ENCODE assay signal across 21 cellular contexts in genomic region chr13:45949161-45949560, GRCh38.
"Had no signal": no experiment of that assay in that cellular context is flagged by ENCODE, and none has a peak within 500 bp of the region (broad histone marks: within the 10 kb centered on the region; RNA-seq: fewer than 3 reads in every experiment).

No MANE protein-coding gene starts in this region.

- FAIRE-seq: pancreas had no signal

- H3K9ac ChIP-seq: neural progenitor cell had no signal

- H3K4me3 ChIP-seq: heart right ventricle, mucosa of descending colon, neural progenitor cell, pancreas, sigmoid colon, thyroid gland had no signal

- H3K27ac Mint-ChIP-seq: activated CD4-positive, alpha-beta memory T cell treated with anti-CD3 and anti-CD28 coated beads for 36 hours; activated CD4-positive, alpha-beta T cell treated with anti-CD3 and anti-CD28 coated beads for 36 hours; activated naive CD8-positive, alpha-beta T cell; memory B cell; naive thymus-derived CD4-positive, alpha-beta T cell; neural progenitor cell; T-cell; WTC11 had no signal

- H3K27me3 Mint-ChIP-seq: activated CD4-positive, alpha-beta memory T cell treated with anti-CD3 and anti-CD28 coated beads for 36 hours; activated CD4-positive, alpha-beta T cell treated with anti-CD3 and anti-CD28 coated beads for 36 hours; activated naive CD8-positive, alpha-beta T cell; memory B cell; T-cell had no signal

- H3K27ac ChIP-seq: neural progenitor cell, pancreas, sigmoid colon, thyroid gland had no signal

- H3K4me2 ChIP-seq: neural progenitor cell had no signal

- H3K27me3 ChIP-seq: neural progenitor cell, pancreas, sigmoid colon, thyroid gland had no signal

- H2AFZ ChIP-seq: neural progenitor cell had no signal

- H3K4me1 Mint-ChIP-seq: activated CD4-positive, alpha-beta T cell treated with anti-CD3 and anti-CD28 coated beads for 36 hours; memory B cell; neural progenitor cell; T-cell; WTC11 had no signal

- H3K9me3 Mint-ChIP-seq: activated CD4-positive, alpha-beta memory T cell treated with anti-CD3 and anti-CD28 coated beads for 36 hours; memory B cell; neural progenitor cell; T-cell; WTC11 had no signal

- H3K36me3 Mint-ChIP-seq: activated CD4-positive, alpha-beta memory T cell treated with anti-CD3 and anti-CD28 coated beads for 36 hours; memory B cell; T-cell; WTC11 had no signal

- H3K36me3 ChIP-seq: neural progenitor cell, pancreas, thyroid gland had no signal

- DNase-seq: activated CD4-positive, alpha-beta memory T cell treated with anti-CD3 and anti-CD28 coated beads for 36 hours; activated CD4-positive, alpha-beta T cell treated with anti-CD3 and anti-CD28 coated beads for 36 hours; amygdala; cortex of kidney; effector CD4-positive, alpha-beta T cell; heart right ventricle; kidney glomerular epithelial cell; mucosa of descending colon; naive thymus-derived CD4-positive, alpha-beta T cell; pancreas; sigmoid colon; stimulated activated CD4-positive, alpha-beta T cell treated with anti-CD3 and anti-CD28 coated beads, Interleukin-12 subunit alpha, Interleukin-12 subunit beta, amount 100 ng/mL, for 4 hours; stimulated activated CD4-positive, alpha-beta T cell treated with anti-CD3 and anti-CD28 coated beads, Interleukin-1b, Interleukin-23, amount 100 ng/mL, for 48 hours; stimulated activated CD8-positive, alpha-beta memory T cell treated with anti-CD3 and anti-CD28 coated beads, Interleukin-4, amount 100 ng/mL, for 48 hours; stimulated activated naive CD4-positive, alpha-beta T cell; T-cell; thyroid gland had no signal

- H3K4me3 Mint-ChIP-seq: activated CD4-positive, alpha-beta memory T cell treated with anti-CD3 and anti-CD28 coated beads for 36 hours; activated CD4-positive, alpha-beta T cell treated with anti-CD3 and anti-CD28 coated beads for 36 hours; activated naive CD8-positive, alpha-beta T cell; memory B cell; naive thymus-derived CD4-positive, alpha-beta T cell; neural progenitor cell; T-cell; WTC11 had no signal

- H3K9me3 ChIP-seq: heart right ventricle, mucosa of descending colon, pancreas, sigmoid colon, thyroid gland had no signal

- H3K4me1 ChIP-seq: neural progenitor cell, pancreas, sigmoid colon, thyroid gland had no signal
